8 cellular contexts compared by ENCODE assay signal in genomic region chr21:25396135-25396711, GRCh38.
DNase-seq lines count a peak whose midpoint lies in the region; ATAC-seq and TF ChIP-seq lines count a peak whose summit lies in the region.

No MANE protein-coding gene starts in this region.

- no peak overlapping the region for H3K4me3 Mint-ChIP-seq in activated CD8-positive, alpha-beta T cell treated with anti-CD3 and anti-CD28 coated beads, Interleukin-2, amount 10 ng/mL, durations not matched to agents 7 days and 5 days
- H3K4me3 Mint-ChIP-seq in HFFc6 = no peak overlapping the region

- in situ Hi-C loops in ACHN (cut with HindIII; ENCODE audit: low pct_ligation_motif_present, low pct_unique_long_range_greater_than_20kb, low sequenced_read_pairs) = no loop called here

- POLR2A ChIA-PET in activated CD8-positive, alpha-beta T cell treated with anti-CD3 and anti-CD28 coated beads, Interleukin-2, amount 10 ng/mL, durations not matched to agents 7 days and 5 days (lab: Charles Lee) = no interaction called here

- H3K27me3 Mint-ChIP-seq in activated CD8-positive, alpha-beta T cell treated with anti-CD3 and anti-CD28 coated beads, Interleukin-2, amount 10 ng/mL, durations not matched to agents 7 days and 5 days (ENCODE audit: low read depth) = peaks cover 2% of the 10 kb centered on the region
- no peaks in the 10 kb centered on the region for H3K27me3 Mint-ChIP-seq in HFFc6 (ENCODE audit: insufficient read depth)

- CTCF ChIA-PET in activated CD8-positive, alpha-beta T cell treated with anti-CD3 and anti-CD28 coated beads, Interleukin-2, amount 10 ng/mL, durations not matched to agents 7 days and 5 days (lab: Charles Lee) = interaction anchor here (0.7 kb wide), 1 partner anchor 11 kb away, joined by 4 read pairs; no protein-coding TSS in a partner anchor

- DNase-seq in GM19240 (ENCODE audit: insufficient read length, low spot score) = peak; percentile 34
- DNase-seq in activated CD8-positive, alpha-beta T cell treated with anti-CD3 and anti-CD28 coated beads, Interleukin-2, amount 10 ng/mL, durations not matched to agents 7 days and 5 days = peak; percentile 64
- peak; percentile 24 for DNase-seq in stimulated activated CD8-positive, alpha-beta memory T cell treated with anti-CD3 and anti-CD28 coated beads, Interleukin-15, amount 100 ng/mL, for 24 hours (ENCODE audit: low read depth)
- no peak for DNase-seq in ACHN
- DNase-seq in NCI-H510A (lab: John Stamatoyannopoulos, UW) = no peak
- no peak for DNase-seq in HFFc6
- no peak for DNase-seq in left lobe of liver (ENCODE audit: low spot score)

- no peaks in the 10 kb centered on the region for H3K9me3 Mint-ChIP-seq in activated CD8-positive, alpha-beta T cell treated with anti-CD3 and anti-CD28 coated beads, Interleukin-2, amount 10 ng/mL, durations not matched to agents 7 days and 5 days (ENCODE audit: insufficient read depth)
- no peaks in the 10 kb centered on the region for H3K9me3 Mint-ChIP-seq in HFFc6

- no peak for TF ChIP-seq CTCF in HFFc6 (IDR thresholded peaks at IDR 0.05)

- H3K4me1 Mint-ChIP-seq in activated CD8-positive, alpha-beta T cell treated with anti-CD3 and anti-CD28 coated beads, Interleukin-2, amount 10 ng/mL, durations not matched to agents 7 days and 5 days (ENCODE audit: low read depth) = peaks cover 12% of the 10 kb centered on the region
- peaks cover 24% of the 10 kb centered on the region; the same call in 1 of the 2 replicates for H3K4me1 Mint-ChIP-seq in HFFc6 (ENCODE audit: low read depth)

- peak overlapping the region; percentile 4 for H3K27ac Mint-ChIP-seq in activated CD8-positive, alpha-beta T cell treated with anti-CD3 and anti-CD28 coated beads, Interleukin-2, amount 10 ng/mL, durations not matched to agents 7 days and 5 days
- H3K27ac Mint-ChIP-seq in HFFc6 = no peak overlapping the region

- ATAC-seq in HG02981 (IDR thresholded peaks at IDR 0.05; ENCODE audit: unreplicated experiment) = peak; percentile 84
- peak; percentile 89 for ATAC-seq in activated CD8-positive, alpha-beta T cell treated with anti-CD3 and anti-CD28 coated beads, Interleukin-2, amount 10 ng/mL, durations not matched to agents 7 days and 5 days
- ATAC-seq in left lobe of liver = no peak

- no peaks in the 10 kb centered on the region for H3K36me3 Mint-ChIP-seq in activated CD8-positive, alpha-beta T cell treated with anti-CD3 and anti-CD28 coated beads, Interleukin-2, amount 10 ng/mL, durations not matched to agents 7 days and 5 days (ENCODE audit: low read depth)
- peaks cover 9% of the 10 kb centered on the region for H3K36me3 Mint-ChIP-seq in HFFc6 (ENCODE audit: low read depth)

Comparison
In these comparisons a context has a peak if more than half of its experiments do, and no peak if none do; other contexts are left out.
1. DNase-seq: peak in GM19240 (single experiment), activated CD8-positive, alpha-beta T cell treated with anti-CD3 and anti-CD28 coated beads, Interleukin-2, amount 10 ng/mL, durations not matched to agents 7 days and 5 days (single experiment) and stimulated activated CD8-positive, alpha-beta memory T cell treated with anti-CD3 and anti-CD28 coated beads, Interleukin-15, amount 100 ng/mL, for 24 hours (single experiment); none in ACHN (single experiment), NCI-H510A (single experiment), HFFc6 (single experiment) and left lobe of liver (single experiment).